ENCODE assay signal across 10 cellular contexts in genomic region chr10:6590100-6590499, GRCh38.
"Had no signal": no experiment of that assay in that cellular context is flagged by ENCODE, and none has a peak within 500 bp of the region (broad histone marks: within the 10 kb centered on the region; RNA-seq: fewer than 3 reads in every experiment).

No MANE protein-coding gene starts in this region.

- H3K9me3 Mint-ChIP-seq: memory B cell had no signal

- H3K36me3 Mint-ChIP-seq: memory B cell had no signal

- H3K4me3 Mint-ChIP-seq: memory B cell had no signal

- H3K27ac Mint-ChIP-seq: memory B cell had no signal

- ATAC-seq: gastroesophageal sphincter, sciatic nerve had no signal

- H3K4me1 Mint-ChIP-seq: memory B cell had no signal

- DNase-seq: activated CD4-positive, CD25-positive, alpha-beta regulatory T cell treated with anti-CD3 and anti-CD28 coated beads, Interleukin-2, amount 50 U/mL, for 72 hours; left lung; SHP77; spleen; stimulated activated CD4-positive, alpha-beta T cell treated with anti-CD3 and anti-CD28 coated beads, Interleukin-1b, Interleukin-23, amount 100 ng/mL, for 48 hours; stimulated activated naive CD4-positive, alpha-beta T cell; testis had no signal
